ENCODE assay signal across 18 cellular contexts in the genomic region with DNA sequence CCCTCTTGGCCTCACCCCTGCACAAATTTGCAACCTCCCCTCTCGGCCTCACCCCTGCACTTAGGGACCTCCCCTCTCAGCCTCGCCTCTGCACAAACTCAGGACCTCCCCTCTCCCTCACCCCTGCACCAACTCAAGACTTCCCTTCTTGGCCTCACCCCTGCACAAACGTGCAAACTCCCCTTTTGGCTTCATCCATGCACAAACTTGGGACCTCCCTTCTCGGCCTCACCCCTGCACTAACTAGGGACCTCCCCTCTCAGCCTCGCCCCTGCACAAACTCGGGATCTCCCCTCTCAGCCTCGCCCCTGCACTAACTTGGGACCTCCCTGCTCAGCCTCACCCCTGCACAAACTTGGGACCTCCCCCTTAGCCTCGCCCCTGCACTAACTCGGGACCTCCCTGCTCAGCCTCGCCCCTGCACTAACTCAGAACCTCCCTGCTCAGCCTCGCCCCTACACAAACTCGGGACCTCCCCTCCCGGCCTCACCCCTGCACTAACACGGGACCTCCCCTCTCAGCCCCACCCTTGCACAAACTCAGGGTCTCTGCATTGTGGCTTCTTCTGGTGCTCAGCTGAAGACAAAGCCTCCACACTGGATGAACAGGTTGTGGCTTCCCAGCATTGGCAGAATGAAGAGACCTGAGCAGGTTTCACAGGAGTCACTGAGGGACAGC. TPM values are rescaled to one million over a fixed set of nuclear protein-coding genes. Genes with fewer than 3 reads are reported as not detected.
DNase-seq lines count a peak whose midpoint lies in the region; ATAC-seq lines count a peak whose summit lies in the region.
"Had no signal": no experiment of that assay in that cellular context is flagged by ENCODE, and none has a peak within 500 bp of the region (broad histone marks: within the 10 kb centered on the region; RNA-seq: fewer than 3 reads in every experiment).

No MANE protein-coding gene starts in this region.

- H3K27ac Mint-ChIP-seq in activated naive CD4-positive, alpha-beta T cell treated with anti-CD3 and anti-CD28 coated beads, Interleukin-2, amount 10 ng/mL, durations not matched to agents 7 days and 5 days = peak overlapping the region; percentile 60
- no peak overlapping the region for H3K27ac Mint-ChIP-seq in activated naive CD4-positive, alpha-beta T cell treated with anti-CD3 and anti-CD28 coated beads, Interleukin-2, amount 50 U/mL, for 72 hours
- peak overlapping the region; percentile 71 to 74 for H3K27ac Mint-ChIP-seq in effector memory CD8-positive, alpha-beta T cell
- H3K27ac Mint-ChIP-seq in stimulated activated memory B cell treated with anti-CD40 and anti-IgM and Interleukin-4, amounts not matched to agents 10 μg/mL and 1 μg/mL and 100 μg/mL, for 72 hours = peak overlapping the region; percentile 20

- DNase-seq in activated naive CD4-positive, alpha-beta T cell treated with anti-CD3 and anti-CD28 coated beads, Interleukin-2, amount 10 ng/mL, durations not matched to agents 7 days and 5 days = no peak
- DNase-seq in activated naive CD4-positive, alpha-beta T cell treated with anti-CD3 and anti-CD28 coated beads, Interleukin-2, amount 50 U/mL, for 72 hours (ENCODE audit: low spot score in 2 of 2) = no peak
- peak; percentile 8 for DNase-seq in NCI-H69 (lab: John Stamatoyannopoulos, UW)
- DNase-seq in effector memory CD8-positive, alpha-beta T cell = no peak
- DNase-seq in NAMALWA (ENCODE audit: low spot score) = no peak
- DNase-seq: AML-193; CD4-positive, alpha-beta memory T cell; COR-L47; MG63; NCI-H2029; NCI-H446 treated with DMSO at 0.1 percent for 48 hours; NCI-H526; PC-9; SJCRH30 had no signal

- ATAC-seq in activated naive CD4-positive, alpha-beta T cell treated with anti-CD3 and anti-CD28 coated beads, Interleukin-2, amount 50 U/mL, for 72 hours = no peak
- no peak for ATAC-seq in effector memory CD8-positive, alpha-beta T cell (replicated peaks)
- no peak for ATAC-seq in stimulated activated memory B cell treated with anti-CD40 and anti-IgM and Interleukin-4, amounts not matched to agents 10 μg/mL and 1 μg/mL and 100 μg/mL, for 72 hours
- ATAC-seq in GM21367 (IDR thresholded peaks at IDR 0.05; ENCODE audit: unreplicated experiment) = no peak
- ATAC-seq: HCT116, Right ventricle myocardium inferior had no signal

- H3K4me3 Mint-ChIP-seq in activated naive CD4-positive, alpha-beta T cell treated with anti-CD3 and anti-CD28 coated beads, Interleukin-2, amount 10 ng/mL, durations not matched to agents 7 days and 5 days = no peak overlapping the region
- no peak overlapping the region for H3K4me3 Mint-ChIP-seq in effector memory CD8-positive, alpha-beta T cell
- H3K4me3 Mint-ChIP-seq in stimulated activated memory B cell treated with anti-CD40 and anti-IgM and Interleukin-4, amounts not matched to agents 10 μg/mL and 1 μg/mL and 100 μg/mL, for 72 hours = no peak overlapping the region
- H3K4me3 Mint-ChIP-seq: CD4-positive, alpha-beta memory T cell had no signal

- H3K27me3 Mint-ChIP-seq in activated naive CD4-positive, alpha-beta T cell treated with anti-CD3 and anti-CD28 coated beads, Interleukin-2, amount 10 ng/mL, durations not matched to agents 7 days and 5 days = no peaks in the 10 kb centered on the region
- H3K27me3 Mint-ChIP-seq in effector memory CD8-positive, alpha-beta T cell = no peaks in the 10 kb centered on the region
- no peaks in the 10 kb centered on the region for H3K27me3 Mint-ChIP-seq in stimulated activated memory B cell treated with anti-CD40 and anti-IgM and Interleukin-4, amounts not matched to agents 10 μg/mL and 1 μg/mL and 100 μg/mL, for 72 hours
- H3K27me3 Mint-ChIP-seq: CD4-positive, alpha-beta memory T cell had no signal

- CTCF ChIA-PET in activated naive CD4-positive, alpha-beta T cell treated with anti-CD3 and anti-CD28 coated beads, Interleukin-2, amount 10 ng/mL, durations not matched to agents 7 days and 5 days (lab: Charles Lee) = interaction anchor here (1.3 to 1.4 kb wide), 2 partner anchors 11 to 33 kb away, joined by 4 read pairs; no protein-coding TSS in a partner anchor

- no peaks in the 10 kb centered on the region for H3K9me3 Mint-ChIP-seq in activated naive CD4-positive, alpha-beta T cell treated with anti-CD3 and anti-CD28 coated beads, Interleukin-2, amount 10 ng/mL, durations not matched to agents 7 days and 5 days
- H3K9me3 Mint-ChIP-seq in activated naive CD4-positive, alpha-beta T cell treated with anti-CD3 and anti-CD28 coated beads, Interleukin-2, amount 50 U/mL, for 72 hours = no peaks in the 10 kb centered on the region
- H3K9me3 Mint-ChIP-seq in effector memory CD8-positive, alpha-beta T cell = no peaks in the 10 kb centered on the region
- peaks cover 3% of the 10 kb centered on the region for H3K9me3 Mint-ChIP-seq in stimulated activated memory B cell treated with anti-CD40 and anti-IgM and Interleukin-4, amounts not matched to agents 10 μg/mL and 1 μg/mL and 100 μg/mL, for 72 hours

- H3K36me3 Mint-ChIP-seq in activated naive CD4-positive, alpha-beta T cell treated with anti-CD3 and anti-CD28 coated beads, Interleukin-2, amount 10 ng/mL, durations not matched to agents 7 days and 5 days = peaks cover 52% of the 10 kb centered on the region
- peaks cover 5 to 21% of the 10 kb centered on the region in 2 donors for H3K36me3 Mint-ChIP-seq in activated naive CD4-positive, alpha-beta T cell treated with anti-CD3 and anti-CD28 coated beads, Interleukin-2, amount 50 U/mL, for 72 hours
- peaks cover 52% of the 10 kb centered on the region for H3K36me3 Mint-ChIP-seq in effector memory CD8-positive, alpha-beta T cell (ENCODE audit: insufficient read depth)
- peaks cover 66% of the 10 kb centered on the region for H3K36me3 Mint-ChIP-seq in stimulated activated memory B cell treated with anti-CD40 and anti-IgM and Interleukin-4, amounts not matched to agents 10 μg/mL and 1 μg/mL and 100 μg/mL, for 72 hours

- peaks cover 30% of the 10 kb centered on the region for H3K4me1 Mint-ChIP-seq in activated naive CD4-positive, alpha-beta T cell treated with anti-CD3 and anti-CD28 coated beads, Interleukin-2, amount 10 ng/mL, durations not matched to agents 7 days and 5 days
- H3K4me1 Mint-ChIP-seq in effector memory CD8-positive, alpha-beta T cell (ENCODE audit: low read depth in 2 of 2) = peaks cover 6 to 10% of the 10 kb centered on the region in 2 donors
- H3K4me1 Mint-ChIP-seq in stimulated activated memory B cell treated with anti-CD40 and anti-IgM and Interleukin-4, amounts not matched to agents 10 μg/mL and 1 μg/mL and 100 μg/mL, for 72 hours = no peaks in the 10 kb centered on the region

RNA-seq across cellular contexts. Expression of a gene that starts 11.0 kb away (rescaled TPM):
- 10 to 100 TPM; 44.0 to 52.7 TPM for total RNA-seq in activated naive CD4-positive, alpha-beta T cell treated with anti-CD3 and anti-CD28 coated beads, Interleukin-2, amount 50 U/mL, for 72 hours

RNA-seq across cellular contexts. Expression of a gene that starts 47.7 kb away (rescaled TPM):
- total RNA-seq in activated naive CD4-positive, alpha-beta T cell treated with anti-CD3 and anti-CD28 coated beads, Interleukin-2, amount 50 U/mL, for 72 hours = 10 to 100 TPM; 60.4 to 73.2 TPM

Comparison
In these comparisons a context has a peak if more than half of its experiments do, and no peak if none do; other contexts are left out.
1. H3K27ac Mint-ChIP-seq: peak in activated naive CD4-positive, alpha-beta T cell treated with anti-CD3 and anti-CD28 coated beads, Interleukin-2, amount 10 ng/mL, durations not matched to agents 7 days and 5 days (single experiment), effector memory CD8-positive, alpha-beta T cell (2 of 2) and stimulated activated memory B cell treated with anti-CD40 and anti-IgM and Interleukin-4, amounts not matched to agents 10 μg/mL and 1 μg/mL and 100 μg/mL, for 72 hours (single experiment); none in activated naive CD4-positive, alpha-beta T cell treated with anti-CD3 and anti-CD28 coated beads, Interleukin-2, amount 50 U/mL, for 72 hours (0 of 2).